Comparison of ENCODE assay signal across 19 cellular contexts in the genomic region with DNA sequence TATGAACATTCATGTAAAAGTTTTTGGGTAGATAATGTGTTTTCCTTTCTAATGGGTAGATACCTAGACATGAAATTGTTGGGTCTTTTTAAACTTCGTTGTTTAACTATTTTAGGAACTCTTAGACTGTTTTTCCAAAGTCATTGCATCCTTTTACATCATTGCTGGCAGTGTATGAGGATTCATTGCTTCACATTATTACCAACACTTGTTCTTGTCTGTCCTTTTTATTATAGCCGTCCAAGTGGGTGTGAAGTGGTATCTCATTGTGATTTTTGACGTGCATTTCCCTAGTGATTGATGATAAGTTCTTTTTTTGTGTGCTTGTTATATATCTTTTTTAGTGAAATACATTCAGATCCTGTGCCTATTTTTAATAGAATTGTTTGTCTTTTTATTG.
"Had no signal": no experiment of that assay in that cellular context is flagged by ENCODE, and none has a peak within 500 bp of the region (broad histone marks: within the 10 kb centered on the region; RNA-seq: fewer than 3 reads in every experiment).

No MANE protein-coding gene starts in this region.

- H3K4me1 Mint-ChIP-seq: mesothelial cell of epicardium, nephron had no signal

- H3K27me3 Mint-ChIP-seq: stimulated activated memory B cell treated with anti-CD40 and anti-IgM and Interleukin-4, amounts not matched to agents 10 μg/mL and 1 μg/mL and 100 μg/mL, for 72 hours had no signal

- H3K27ac ChIP-seq: ascending aorta, breast epithelium, heart left ventricle had no signal

- H3K4me3 Mint-ChIP-seq: mesothelial cell of epicardium; nephron; stimulated activated memory B cell treated with anti-CD40 and anti-IgM and Interleukin-4, amounts not matched to agents 10 μg/mL and 1 μg/mL and 100 μg/mL, for 72 hours; T-helper 2 cell treated with Interferon-gamma antibody and Interleukin-4, amounts not matched to agents 5 μg/mL and 100 μg/mL, for 36 hours had no signal

- H3K4me3 ChIP-seq: ascending aorta, breast epithelium, gastrocnemius medialis, heart left ventricle had no signal

- H3K4me1 ChIP-seq: ascending aorta, breast epithelium had no signal

- ATAC-seq: left lobe of liver; sciatic nerve; stimulated activated memory B cell treated with anti-CD40 and anti-IgM and Interleukin-4, amounts not matched to agents 10 μg/mL and 1 μg/mL and 100 μg/mL, for 72 hours had no signal

- H3K27ac Mint-ChIP-seq: activated T-helper 2 cell treated with anti-CD3 and anti-CD28 coated beads, Interferon-gamma antibody, Interleukin-2, Interleukin-4, amounts not matched to agents 10 μg/mL and 5 μg/mL and 100 μg/mL, durations not matched to agents 14 hours and 24 hours and 36 hours; mesothelial cell of epicardium; nephron; stimulated activated memory B cell treated with anti-CD40 and anti-IgM and Interleukin-4, amounts not matched to agents 10 μg/mL and 1 μg/mL and 100 μg/mL, for 72 hours; T-helper 2 cell treated with Interferon-gamma antibody and Interleukin-4, amounts not matched to agents 5 μg/mL and 100 μg/mL, for 36 hours had no signal

- H3K27me3 ChIP-seq: ascending aorta, breast epithelium, gastrocnemius medialis, heart left ventricle had no signal

- DNase-seq: activated CD4-positive, alpha-beta T cell treated with anti-CD3 and anti-CD28 coated beads, Interleukin-2, amount 50 U/mL, for 4 hours; activated naive CD4-positive, alpha-beta T cell treated with Interleukin-2 at 50 U/mL for 16 hours; activated T-cell treated with anti-CD3 and anti-CD28 coated beads for 4 hours; cerebellar nuclear complex; cortex of kidney; gastrocnemius medialis; heart left ventricle; kidney; nucleus accumbens; stimulated activated CD4-positive, alpha-beta T cell treated with anti-CD3 and anti-CD28 coated beads, Interleukin-4, amount 100 ng/mL, for 4 hours had no signal

- H3K9me3 ChIP-seq: gastrocnemius medialis had no signal
